In the genomic region with DNA sequence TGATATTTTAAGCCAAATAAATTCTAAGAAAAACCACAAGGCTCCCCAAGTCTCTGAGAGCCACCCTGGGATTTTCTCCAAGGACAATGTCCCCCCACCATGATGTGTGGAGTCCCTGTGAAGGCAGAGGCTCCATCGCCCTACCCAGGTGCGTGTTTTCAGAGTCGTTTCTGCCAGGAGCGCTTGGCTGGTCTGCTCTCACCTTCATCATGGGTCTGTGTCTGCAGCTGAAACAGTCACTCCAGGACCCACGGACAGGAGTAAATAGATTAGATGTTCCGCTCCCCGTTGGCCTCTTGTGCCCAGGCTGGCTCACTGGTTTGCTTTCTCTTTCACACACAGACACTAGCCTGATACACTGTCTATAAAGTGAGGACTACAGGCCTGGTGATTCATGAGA, we compare ENCODE assay signal across 12 cellular contexts.
A peak's percentile ranks its signal among the peaks of the same experiment; 100 is the strongest.
DNase-seq lines count a peak whose midpoint lies in the region; ATAC-seq, FAIRE-seq and TF ChIP-seq lines count a peak whose summit lies in the region.
"Had no signal": no experiment of that assay in that cellular context is flagged by ENCODE, and none has a peak within 500 bp of the region (broad histone marks: within the 10 kb centered on the region; RNA-seq: fewer than 3 reads in every experiment).

No MANE protein-coding gene starts in this region.

- no peak overlapping the region for H2BK12ac ChIP-seq in mesenchymal stem cell (ENCODE audit: low read length in 2 of 2)

- H3K18ac ChIP-seq in mesenchymal stem cell (ENCODE audit: low read depth in 1 of 2, low read length in 2 of 2): no peak overlapping the region

- no peaks in the 10 kb centered on the region for H3K36me3 ChIP-seq in PC-3 (ENCODE audit: low read depth, low read length)
- H3K36me3 ChIP-seq in mesenchymal stem cell (ENCODE audit: control insufficient read depth in 1 of 2, insufficient read depth in 2 of 2, low read depth in 1 of 2, low read length in 2 of 2): peaks cover 0 to 25% of the 10 kb centered on the region in 2 experiments
- H3K36me3 ChIP-seq: neural progenitor cell had no signal

- H3K4me1 ChIP-seq in PC-3 (ENCODE audit: insufficient read depth, low read length) (no peaks in the 10 kb centered on the region), mesenchymal stem cell (ENCODE audit: control insufficient read depth, insufficient read depth, low read depth, low read length) (no peaks in the 10 kb centered on the region)
- H3K4me1 ChIP-seq: neural progenitor cell had no signal

- no TSS peak for BruUV-seq in PC-3 (replicated peaks; lab: Mats Ljungman, UMichigan)

- no peak overlapping the region for H2BK5ac ChIP-seq in mesenchymal stem cell (ENCODE audit: low read depth, low read length, poor library complexity, severe bottlenecking)

- no peak overlapping the region for H2BK120ac ChIP-seq in mesenchymal stem cell (ENCODE audit: low read depth, low read length)

- H3K4me3 ChIP-seq in PC-3 (ENCODE audit: low read length) (no peak overlapping the region), mesenchymal stem cell (ENCODE audit: insufficient read depth in 1 of 2, low read depth in 1 of 2, low read length in 2 of 2) (no peak overlapping the region)
- H3K4me3 ChIP-seq: neural progenitor cell had no signal

- no peak overlapping the region for H3K4me2 ChIP-seq in PC-3 (ENCODE audit: low read length)
- H3K4me2 ChIP-seq in mesenchymal stem cell (ENCODE audit: low read length, poor library complexity, severe bottlenecking): no peak overlapping the region
- H3K4me2 ChIP-seq: neural progenitor cell had no signal

- peak overlapping the region; percentile 92 for H3K27ac Mint-ChIP-seq in T-helper 2 cell treated with Interferon-gamma antibody and Interleukin-4, amounts not matched to agents 5 μg/mL and 100 μg/mL, for 36 hours
- no peak overlapping the region; the same call in 1 of the 2 replicates for H3K27ac Mint-ChIP-seq in WTC11
- H3K27ac Mint-ChIP-seq: neural progenitor cell had no signal

- H4K91ac ChIP-seq in mesenchymal stem cell (ENCODE audit: low read length): no peak overlapping the region

- peak overlapping the region; percentile 75 for H3K4me3 Mint-ChIP-seq in T-helper 2 cell treated with Interferon-gamma antibody and Interleukin-4, amounts not matched to agents 5 μg/mL and 100 μg/mL, for 36 hours
- H3K4me3 Mint-ChIP-seq in WTC11: no peak overlapping the region
- H3K4me3 Mint-ChIP-seq: neural progenitor cell had no signal

- H3K14ac ChIP-seq in mesenchymal stem cell (ENCODE audit: low read length in 2 of 2): no peak overlapping the region

- H4K8ac ChIP-seq in mesenchymal stem cell (ENCODE audit: low read length): no peak overlapping the region

- no peak for TF ChIP-seq CTCF in PC-3 (conservative IDR thresholded peaks at IDR 0.05; ENCODE audit: low read depth, low read length)
- TF ChIP-seq CTCF in WTC11 (IDR thresholded peaks at IDR 0.05): no peak

- no peak overlapping the region for H3K23ac ChIP-seq in mesenchymal stem cell (ENCODE audit: low read length in 2 of 2)

- no peak overlapping the region for H3K4ac ChIP-seq in mesenchymal stem cell (ENCODE audit: low read depth in 1 of 2, low read length in 2 of 2)

- no peaks in the 10 kb centered on the region for H3K79me2 ChIP-seq in PC-3 (ENCODE audit: low read length)

- peaks cover 48% of the 10 kb centered on the region for H3K4me1 Mint-ChIP-seq in T-helper 2 cell treated with Interferon-gamma antibody and Interleukin-4, amounts not matched to agents 5 μg/mL and 100 μg/mL, for 36 hours (ENCODE audit: low read depth)
- 0 out of 2 replicates have a peak, but pooled peaks cover 4% of the 10 kb centered on the region for H3K4me1 Mint-ChIP-seq in WTC11

- H3K27me3 Mint-ChIP-seq in T-helper 2 cell treated with Interferon-gamma antibody and Interleukin-4, amounts not matched to agents 5 μg/mL and 100 μg/mL, for 36 hours (ENCODE audit: low read depth): no peaks in the 10 kb centered on the region
- H3K27me3 Mint-ChIP-seq in WTC11 (ENCODE audit: low read depth): no peaks in the 10 kb centered on the region

- POLR2A ChIA-PET in PC-3 (lab: Charles Lee; ENCODE audit: unreplicated experiment) (no interaction called here), WTC11 (lab: Charles Lee) (no interaction called here)

- H3K9me3 Mint-ChIP-seq in T-helper 2 cell treated with Interferon-gamma antibody and Interleukin-4, amounts not matched to agents 5 μg/mL and 100 μg/mL, for 36 hours: peaks cover 22% of the 10 kb centered on the region
- H3K9me3 Mint-ChIP-seq in WTC11: peaks cover 18% of the 10 kb centered on the region

- H3K9me3 ChIP-seq in PC-3 (ENCODE audit: low read length): no peaks in the 10 kb centered on the region
- H3K9me3 ChIP-seq in mesenchymal stem cell (ENCODE audit: control insufficient read depth, low read length): peaks cover 12% of the 10 kb centered on the region

- CTCF ChIA-PET in PC-3 (lab: Charles Lee): no interaction called here
- CTCF ChIA-PET in WTC11 (lab: Charles Lee): no interaction called here

- H3F3A ChIP-seq in PC-3 (ENCODE audit: low read length, unreplicated experiment): no peaks in the 10 kb centered on the region

- H3K27ac ChIP-seq in PC-3 (ENCODE audit: low read length) (no peak overlapping the region), mesenchymal stem cell (ENCODE audit: low read length, poor library complexity, severe bottlenecking) (no peak overlapping the region)
- H3K27ac ChIP-seq: neural progenitor cell had no signal

- H4K20me1 ChIP-seq in PC-3 (ENCODE audit: low read length): no peaks in the 10 kb centered on the region

- H2AFZ ChIP-seq in PC-3 (ENCODE audit: low read length): no peak overlapping the region
- H2AFZ ChIP-seq in mesenchymal stem cell (ENCODE audit: low read depth, low read length): no peak overlapping the region
- H2AFZ ChIP-seq: neural progenitor cell had no signal

- H2AK5ac ChIP-seq in mesenchymal stem cell (ENCODE audit: low read length, severe bottlenecking): no peak overlapping the region

- no peak for FAIRE-seq in GM12892 (lab: Jason Lieb, UNC)

- TF ChIP-seq POLR2A in GM12892 (IDR thresholded peaks at IDR 0.05; ENCODE audit: low read depth, low read length): no peak

- no peaks in the 10 kb centered on the region for H3K79me1 ChIP-seq in mesenchymal stem cell (replicated peaks; ENCODE audit: low read length, poor library complexity, severe bottlenecking)

- no peak overlapping the region for H2BK15ac ChIP-seq in mesenchymal stem cell (ENCODE audit: low read depth, poor library complexity, severe bottlenecking)

- intact Hi-C loops in PC-3 (cut with micrococcal nuclease): no loop called here

- H3K36me3 Mint-ChIP-seq in T-helper 2 cell treated with Interferon-gamma antibody and Interleukin-4, amounts not matched to agents 5 μg/mL and 100 μg/mL, for 36 hours (ENCODE audit: low read depth): peaks cover 77% of the 10 kb centered on the region
- H3K36me3 Mint-ChIP-seq in WTC11: peaks cover 49% of the 10 kb centered on the region

- no peak for ATAC-seq in PC-3
- no peak for ATAC-seq in WTC11
- ATAC-seq: SK-N-SH treated with all-trans-retinoic acid at 6 μM for 48 hours had no signal

- 97% methylated on average over 5 of the region's 7 CpGs for WGBS in mesenchymal stem cell

- H3K27me3 ChIP-seq in PC-3 (ENCODE audit: low read length): peaks cover 10% of the 10 kb centered on the region; the same call in 1 of the 2 replicates
- H3K27me3 ChIP-seq in mesenchymal stem cell (ENCODE audit: control insufficient read depth in 1 of 2, insufficient read depth in 1 of 2, low read length in 2 of 2): no peaks in the 10 kb centered on the region
- H3K27me3 ChIP-seq: neural progenitor cell had no signal

- H3K9me2 ChIP-seq in PC-3 (replicated peaks; ENCODE audit: low read length): no peaks in the 10 kb centered on the region

- H3K9ac ChIP-seq in PC-3 (ENCODE audit: low read length) (no peak overlapping the region), mesenchymal stem cell (ENCODE audit: low read length) (no peak overlapping the region)
- H3K9ac ChIP-seq: neural progenitor cell had no signal

- DNase-seq in GM12892 (ENCODE audit: insufficient read length) (peak; percentile 30), PC-3 (no peak), NCI-H345 treated with DMSO at 0.1 percent for 48 hours (lab: John Stamatoyannopoulos, UW; ENCODE audit: unreplicated experiment) (no peak), WTC11 (ENCODE audit: low spot score) (no peak), mesenchymal stem cell (no peak)
- peak; percentile 62 for DNase-seq in T-helper 2 cell treated with Interferon-gamma antibody and Interleukin-4, amounts not matched to agents 5 μg/mL and 100 μg/mL, for 36 hours (ENCODE audit: low spot score)
- DNase-seq in activated naive CD4-positive, alpha-beta T cell treated with anti-CD3 and anti-CD28 coated beads, Interleukin-2, amount 50 U/mL, for 16 hours: peak; percentile 33
- DNase-seq in stimulated activated CD4-positive, alpha-beta T cell treated with anti-CD3 and anti-CD28 coated beads, Interleukin-2, amount 100 ng/mL, for 48 hours: peak; percentile 21 to 31
- DNase-seq: COR-L47, NCI-H524 had no signal

TF ChIP-seq in WTC11, 78 proteins besides CTCF, POLR2A, EP300 and RAD21 (continues in another document):
- TF ChIP-seq JUN (CRISPR knock-in tag; IDR thresholded peaks at IDR 0.05) (no peak), ZNF232 (CRISPR knock-in tag; IDR thresholded peaks at IDR 0.05) (no peak), GABPB1 (CRISPR knock-in tag; IDR thresholded peaks at IDR 0.05) (no peak)
- TF ChIP-seq, protein P1, sequence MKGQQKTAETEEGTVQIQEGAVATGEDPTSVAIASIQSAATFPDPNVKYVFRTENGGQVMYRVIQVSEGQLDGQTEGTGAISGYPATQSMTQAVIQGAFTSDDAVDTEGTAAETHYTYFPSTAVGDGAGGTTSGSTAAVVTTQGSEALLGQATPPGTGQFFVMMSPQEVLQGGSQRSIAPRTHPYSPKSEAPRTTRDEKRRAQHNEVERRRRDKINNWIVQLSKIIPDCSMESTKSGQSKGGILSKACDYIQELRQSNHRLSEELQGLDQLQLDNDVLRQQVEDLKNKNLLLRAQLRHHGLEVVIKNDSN (CRISPR knock-in tag; IDR thresholded peaks at IDR 0.05): no peak

Comparison
In these comparisons a context has a peak if more than half of its experiments do, and no peak if none do; other contexts are left out.
1. DNase-seq: peak in GM12892 (single experiment), T-helper 2 cell treated with Interferon-gamma antibody and Interleukin-4, amounts not matched to agents 5 μg/mL and 100 μg/mL, for 36 hours (single experiment), activated naive CD4-positive, alpha-beta T cell treated with anti-CD3 and anti-CD28 coated beads, Interleukin-2, amount 50 U/mL, for 16 hours (single experiment) and stimulated activated CD4-positive, alpha-beta T cell treated with anti-CD3 and anti-CD28 coated beads, Interleukin-2, amount 100 ng/mL, for 48 hours (2 of 2); none in PC-3 (single experiment), NCI-H345 treated with DMSO at 0.1 percent for 48 hours (single experiment), WTC11 (single experiment) and mesenchymal stem cell (single experiment).